Comparison of ENCODE assay signal across 28 cellular contexts in the genomic region with DNA sequence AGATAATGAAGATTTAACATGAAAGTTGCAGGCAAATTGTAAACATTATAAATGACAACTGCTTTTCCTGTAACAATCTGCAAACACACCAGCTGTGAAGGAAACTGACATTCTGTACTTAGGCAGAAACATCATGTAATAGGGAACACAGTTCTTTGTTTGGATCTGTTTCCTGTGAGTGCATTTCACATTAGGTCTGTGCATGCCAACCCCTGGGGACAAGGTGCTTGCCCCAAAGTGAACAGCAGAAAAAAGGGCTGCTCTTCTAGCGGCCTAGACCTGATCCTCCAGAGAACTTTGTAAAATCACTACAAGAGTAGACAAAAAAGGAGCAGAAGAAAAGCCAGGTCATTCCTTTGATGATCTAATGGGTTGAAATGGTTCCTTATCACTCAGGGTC.
DNase-seq lines count a peak whose midpoint lies in the region; ATAC-seq and TF ChIP-seq lines count a peak whose summit lies in the region.
"Had no signal": no experiment of that assay in that cellular context is flagged by ENCODE, and none has a peak within 500 bp of the region (broad histone marks: within the 10 kb centered on the region; RNA-seq: fewer than 3 reads in every experiment).

No MANE protein-coding gene starts in this region.

- in situ Hi-C loops in brain microvascular endothelial cell (cut with HindIII; ENCODE audit: low pct_ligation_motif_present, low sequenced_read_pairs): no loop called here

- ATAC-seq in HG02610 (IDR thresholded peaks at IDR 0.05; ENCODE audit: unreplicated experiment): peak; percentile 46
- ATAC-seq in naive thymus-derived CD8-positive, alpha-beta T cell: peak; percentile 43 to 51
- no peak for ATAC-seq in GM18498 (IDR thresholded peaks at IDR 0.05; ENCODE audit: unreplicated experiment)
- ATAC-seq: HepG2, mucosa of descending colon had no signal

- H3K9me3 Mint-ChIP-seq in activated CD4-positive, alpha-beta T cell treated with anti-CD3 and anti-CD28 coated beads, Interleukin-2, amount 10 ng/mL, durations not matched to agents 7 days and 5 days: peaks cover 6% of the 10 kb centered on the region
- peaks cover 0 to 26% (median 15%) of the 10 kb centered on the region in 9 donors for H3K9me3 Mint-ChIP-seq in naive thymus-derived CD8-positive, alpha-beta T cell

- H3F3A ChIP-seq in SU-DHL-6 (ENCODE audit: insufficient read depth): peaks cover 7% of the 10 kb centered on the region; the same call in 1 of the 2 replicates

- H3K36me3 Mint-ChIP-seq in activated CD4-positive, alpha-beta T cell treated with anti-CD3 and anti-CD28 coated beads, Interleukin-2, amount 10 ng/mL, durations not matched to agents 7 days and 5 days (ENCODE audit: low read depth): peaks cover 3% of the 10 kb centered on the region
- peaks cover 0 to 12% (median 3%) of the 10 kb centered on the region in 3 donors for H3K36me3 Mint-ChIP-seq in naive thymus-derived CD8-positive, alpha-beta T cell

- peak overlapping the region; percentile 19; the same call in 1 of the 2 replicates for H3K9ac ChIP-seq in SU-DHL-6 (ENCODE audit: low read length)

- H3K27me3 ChIP-seq in SU-DHL-6 (ENCODE audit: low read length) (no peaks in the 10 kb centered on the region), brain microvascular endothelial cell (replicated peaks) (no peaks in the 10 kb centered on the region)
- H3K27me3 ChIP-seq: colonic mucosa, heart right ventricle, ovary, thyroid gland had no signal

- peaks cover 21% of the 10 kb centered on the region for H3K27me3 Mint-ChIP-seq in activated CD4-positive, alpha-beta T cell treated with anti-CD3 and anti-CD28 coated beads, Interleukin-2, amount 10 ng/mL, durations not matched to agents 7 days and 5 days
- H3K27me3 Mint-ChIP-seq in naive thymus-derived CD8-positive, alpha-beta T cell: peaks cover 0 to 5% (median 0%) of the 10 kb centered on the region in 5 donors

- no peaks in the 10 kb centered on the region for H3K9me2 ChIP-seq in SU-DHL-6 (replicated peaks; ENCODE audit: insufficient read depth, low read length)

- H3K36me3 ChIP-seq in SU-DHL-6 (ENCODE audit: low read length) (peaks cover 18% of the 10 kb centered on the region), brain microvascular endothelial cell (replicated peaks) (no peaks in the 10 kb centered on the region)
- H3K36me3 ChIP-seq: colonic mucosa, heart right ventricle, ovary, thyroid gland had no signal

- no peak for DNase-seq in activated CD4-positive, alpha-beta T cell treated with anti-CD3 and anti-CD28 coated beads, Interleukin-2, amount 10 ng/mL, durations not matched to agents 7 days and 5 days
- DNase-seq in activated CD4-positive, alpha-beta T cell treated with anti-CD3 and anti-CD28 coated beads for 48 hours: no peak
- DNase-seq in naive thymus-derived CD8-positive, alpha-beta T cell: peak in 1 of 10 donors; percentile 11
- no peak for DNase-seq in midbrain (lab: John Stamatoyannopoulos, UW)
- DNase-seq in brain microvascular endothelial cell: no peak
- DNase-seq: activated CD4-positive, alpha-beta T cell treated with anti-CD3 and anti-CD28 coated beads for 1 hour; activated T-cell treated with anti-CD3 and anti-CD28 coated beads, Interleukin-2, amount 50 U/mL, for 24 hours; anterior cingulate cortex; colonic mucosa; DMS153; effector memory CD4-positive, alpha-beta T cell; heart right ventricle; kidney glomerular epithelial cell; mucosa of descending colon; NCI-H1092 treated with DMSO at 0.1 percent for 48 hours; NCI-H1930; NCI-H345; NCI-H748 treated with DMSO at 0.1 percent for 48 hours; nephron progenitor cell; ovary; RPMI8226; thyroid gland had no signal

- no peak for TF ChIP-seq CTCF in SU-DHL-6 (IDR thresholded peaks at IDR 0.05; ENCODE audit: insufficient read depth, low read length, poor library complexity, severe bottlenecking)
- no peak for TF ChIP-seq CTCF in brain microvascular endothelial cell (IDR thresholded peaks at IDR 0.05; ENCODE audit: low read depth, low read length, missing control alignments)

- no peaks in the 10 kb centered on the region for H3K79me2 ChIP-seq in SU-DHL-6 (ENCODE audit: insufficient read depth, low read length)

- CTCF ChIA-PET in activated CD4-positive, alpha-beta T cell treated with anti-CD3 and anti-CD28 coated beads, Interleukin-2, amount 10 ng/mL, durations not matched to agents 7 days and 5 days (lab: Charles Lee): interaction anchor here (0.6 kb wide), 1 partner anchor 78 kb away, joined by 3 read pairs; no protein-coding TSS in a partner anchor

- no peak overlapping the region for H2AFZ ChIP-seq in SU-DHL-6 (ENCODE audit: low read depth, low read length, severe bottlenecking)

- no peak overlapping the region for H3K4me3 ChIP-seq in SU-DHL-6 (ENCODE audit: insufficient read depth, low read length, poor library complexity, severe bottlenecking)
- H3K4me3 ChIP-seq in brain microvascular endothelial cell (ENCODE audit: low read depth, low read length): no peak overlapping the region
- H3K4me3 ChIP-seq: colonic mucosa, heart right ventricle, lung, mucosa of descending colon, ovary, thyroid gland had no signal

- H3K4me2 ChIP-seq in SU-DHL-6 (ENCODE audit: low read depth, low read length, poor library complexity, severe bottlenecking): peak overlapping the region; percentile 48

- no peak overlapping the region for H3K4me3 Mint-ChIP-seq in activated CD4-positive, alpha-beta T cell treated with anti-CD3 and anti-CD28 coated beads, Interleukin-2, amount 10 ng/mL, durations not matched to agents 7 days and 5 days
- H3K4me3 Mint-ChIP-seq in naive thymus-derived CD8-positive, alpha-beta T cell: peak overlapping the region; percentile 40 to 71 (median 64)
- H3K4me3 Mint-ChIP-seq: activated T-cell treated with anti-CD3 and anti-CD28 coated beads, Interleukin-2, amount 50 U/mL, for 24 hours; nephron progenitor cell; stimulated activated naive CD8-positive, alpha-beta T cell treated with anti-CD3 and anti-CD28 coated beads, Interleukin-15, Interleukin-2, amounts not matched to agents 100 ng/mL and 50 ng/mL, for 24 hours had no signal

- H3K27ac ChIP-seq in SU-DHL-6 (ENCODE audit: low read depth, low read length): peak overlapping the region; percentile 86
- no peak overlapping the region for H3K27ac ChIP-seq in brain microvascular endothelial cell
- H3K27ac ChIP-seq: colonic mucosa, heart right ventricle, ovary, thyroid gland had no signal

- H3K27ac Mint-ChIP-seq in activated CD4-positive, alpha-beta T cell treated with anti-CD3 and anti-CD28 coated beads, Interleukin-2, amount 10 ng/mL, durations not matched to agents 7 days and 5 days: peak overlapping the region; percentile 86
- H3K27ac Mint-ChIP-seq in naive thymus-derived CD8-positive, alpha-beta T cell: peak overlapping the region; percentile 70 to 95 (median 90)
- H3K27ac Mint-ChIP-seq: activated T-cell treated with anti-CD3 and anti-CD28 coated beads, Interleukin-2, amount 50 U/mL, for 24 hours; nephron progenitor cell; stimulated activated naive CD8-positive, alpha-beta T cell treated with anti-CD3 and anti-CD28 coated beads, Interleukin-15, Interleukin-2, amounts not matched to agents 100 ng/mL and 50 ng/mL, for 24 hours had no signal

- H3K4me1 Mint-ChIP-seq in activated CD4-positive, alpha-beta T cell treated with anti-CD3 and anti-CD28 coated beads, Interleukin-2, amount 10 ng/mL, durations not matched to agents 7 days and 5 days: peaks cover 14% of the 10 kb centered on the region
- H3K4me1 Mint-ChIP-seq in naive thymus-derived CD8-positive, alpha-beta T cell: peaks cover 19 to 36% (median 29%) of the 10 kb centered on the region in 4 donors

- no peaks in the 10 kb centered on the region for H4K20me1 ChIP-seq in SU-DHL-6 (ENCODE audit: low read depth, low read length)

- POLR2A ChIA-PET in activated CD4-positive, alpha-beta T cell treated with anti-CD3 and anti-CD28 coated beads, Interleukin-2, amount 10 ng/mL, durations not matched to agents 7 days and 5 days (lab: Charles Lee): no interaction called here
- POLR2A ChIA-PET in naive thymus-derived CD8-positive, alpha-beta T cell (lab: Charles Lee): interaction anchor here (0.8 to 2.8 kb wide), 3 partner anchors 10 to 332 kb away, joined by 5 to 6 read pairs (median 6); no protein-coding TSS in a partner anchor

- peaks cover 20% of the 10 kb centered on the region; the same call in 1 of the 2 replicates for H3K9me3 ChIP-seq in SU-DHL-6 (ENCODE audit: insufficient read depth, low read length)
- H3K9me3 ChIP-seq: colonic mucosa, ovary, thyroid gland had no signal
